In genomic region chr2:65227471-65228248, GRCh38 we compare ENCODE assay signal across 7 cellular contexts. TPM values are rescaled to one million over a fixed set of nuclear protein-coding genes. Genes with fewer than 3 reads are reported as not detected.
A peak's percentile ranks its signal among the peaks of the same experiment; 100 is the strongest.
DNase-seq lines count a peak whose midpoint lies in the region; ATAC-seq, FAIRE-seq and TF ChIP-seq lines count a peak whose summit lies in the region.

TSS of gene ACTR2 (plus strand) at chr2:65227831. CDS start at chr2:65227910, 79 bp downstream.

- peak within 1 kb of the TSS; percentile 94 for H3K4me3 ChIP-seq in astrocyte of the cerebellum (ENCODE audit: low read depth, low read length)

- TF ChIP-seq CTCF in astrocyte of the cerebellum (IDR thresholded peaks at IDR 0.05; ENCODE audit: low read depth, low read length, missing control alignments): no peak

- peak; percentile 74 for DNase-seq in GM18507 (ENCODE audit: extremely low spot score, insufficient read length, low read depth)
- peak; percentile 81 for DNase-seq in NCI-H2029 treated with DMSO at 0.1 percent for 48 hours (lab: John Stamatoyannopoulos, UW)
- DNase-seq in T-helper 9 cell: peak; percentile 89
- DNase-seq in astrocyte of the cerebellum (ENCODE audit: low read depth): peak; percentile 89
- DNase-seq in hepatic stellate cell (ENCODE audit: low spot score): peak; percentile 94
- DNase-seq in renal cortical epithelial cell (ENCODE audit: low read depth): peak; percentile 89

- in situ Hi-C loops in astrocyte of the cerebellum (cut with HindIII; ENCODE audit: low sequenced_read_pairs): no loop called here

- FAIRE-seq in GM18507 (lab: Jason Lieb, UNC): peak; percentile 91

- peak; percentile 90 for ATAC-seq in HG02981 (IDR thresholded peaks at IDR 0.05; ENCODE audit: unreplicated experiment)

RNA-seq across cellular contexts. Expression of gene ACTR2, which starts in this region (rescaled TPM):
- 147 and 222 TPM in 2 replicates for total RNA-seq in renal cortical epithelial cell

Comparison
In these comparisons a context has a peak if more than half of its experiments do, and no peak if none do; other contexts are left out.
1. Peak in every context shown above with its lines: DNase-seq, ATAC-seq and H3K4me3 ChIP-seq.